9 cellular contexts compared by ENCODE assay signal in genomic region chrX:153980394-153980793, GRCh38. TPM values are rescaled to one million over a fixed set of nuclear protein-coding genes. Genes with fewer than 3 reads are reported as not detected.
A peak's percentile ranks its signal among the peaks of the same experiment; 100 is the strongest.
DNase-seq lines count a peak whose midpoint lies in the region; ATAC-seq and TF ChIP-seq lines count a peak whose summit lies in the region.
"Not testable (repeated sequence)": the region's sequence is repeated elsewhere in the genome, so short reads cannot be mapped to it uniquely, and the experiment has no call there.
"Had no signal": no experiment of that assay in that cellular context is flagged by ENCODE, and none has a peak within 500 bp of the region (broad histone marks: within the 10 kb centered on the region; RNA-seq: fewer than 3 reads in every experiment).

No MANE protein-coding gene starts in this region.

- peak overlapping the region; percentile 20 to 99 (median 66) for H3K27ac Mint-ChIP-seq in CD14-positive monocyte
- H3K27ac Mint-ChIP-seq in activated CD8-positive, alpha-beta T cell treated with anti-CD3 and anti-CD28 coated beads, Interleukin-2, amount 10 ng/mL, durations not matched to agents 7 days and 5 days: peak overlapping the region; percentile 92
- peak overlapping the region; percentile 91 for H3K27ac Mint-ChIP-seq in activated naive CD8-positive, alpha-beta T cell treated with anti-CD3 and anti-CD28 coated beads, Interleukin-2, amount 50 U/mL, for 24 hours
- peak overlapping the region; percentile 95 for H3K27ac Mint-ChIP-seq in stimulated activated naive B cell treated with anti-CD40 and anti-IgM and Interleukin-4, amounts not matched to agents 10 μg/mL and 1 μg/mL and 100 μg/mL, for 72 hours

- not testable (repeated sequence) for H3K36me3 Mint-ChIP-seq in CD14-positive monocyte; activated CD8-positive, alpha-beta T cell treated with anti-CD3 and anti-CD28 coated beads, Interleukin-2, amount 10 ng/mL, durations not matched to agents 7 days and 5 days (ENCODE audit: low read depth); activated naive CD8-positive, alpha-beta T cell treated with anti-CD3 and anti-CD28 coated beads, Interleukin-2, amount 50 U/mL, for 24 hours (ENCODE audit: low read depth); stimulated activated naive B cell treated with anti-CD40 and anti-IgM and Interleukin-4, amounts not matched to agents 10 μg/mL and 1 μg/mL and 100 μg/mL, for 72 hours

- peaks cover 0 to 57% (median 2%) of the 10 kb centered on the region in 3 donors for H3K27me3 Mint-ChIP-seq in CD14-positive monocyte (ENCODE audit: low read depth in 3 of 3)
- H3K27me3 Mint-ChIP-seq in activated CD8-positive, alpha-beta T cell treated with anti-CD3 and anti-CD28 coated beads, Interleukin-2, amount 10 ng/mL, durations not matched to agents 7 days and 5 days (ENCODE audit: low read depth); activated naive CD8-positive, alpha-beta T cell treated with anti-CD3 and anti-CD28 coated beads, Interleukin-2, amount 50 U/mL, for 24 hours; stimulated activated naive B cell treated with anti-CD40 and anti-IgM and Interleukin-4, amounts not matched to agents 10 μg/mL and 1 μg/mL and 100 μg/mL, for 72 hours: not testable (repeated sequence)

- H3K4me1 Mint-ChIP-seq in CD14-positive monocyte: peaks cover 50% of the 10 kb centered on the region
- H3K4me1 Mint-ChIP-seq in activated CD8-positive, alpha-beta T cell treated with anti-CD3 and anti-CD28 coated beads, Interleukin-2, amount 10 ng/mL, durations not matched to agents 7 days and 5 days (ENCODE audit: low read depth): peaks cover 57% of the 10 kb centered on the region
- peaks cover 53% of the 10 kb centered on the region for H3K4me1 Mint-ChIP-seq in activated naive CD8-positive, alpha-beta T cell treated with anti-CD3 and anti-CD28 coated beads, Interleukin-2, amount 50 U/mL, for 24 hours
- peaks cover 30 to 49% of the 10 kb centered on the region in 2 donors for H3K4me1 Mint-ChIP-seq in stimulated activated naive B cell treated with anti-CD40 and anti-IgM and Interleukin-4, amounts not matched to agents 10 μg/mL and 1 μg/mL and 100 μg/mL, for 72 hours

- CTCF ChIA-PET in activated CD8-positive, alpha-beta T cell treated with anti-CD3 and anti-CD28 coated beads, Interleukin-2, amount 10 ng/mL, durations not matched to agents 7 days and 5 days (lab: Charles Lee): interaction anchor here (1.3 to 2.0 kb wide), 3 partner anchors 9 to 13 kb away, joined by 5 read pairs; partner anchors contain the start of gene HCFC1

- WGBS in right lobe of liver (ENCODE audit: insufficient coverage, low coverage, low lambda C conversion rate, missing lambda C conversion rate): 16% methylated on average over 6 of the region's 10 CpGs

- not testable (repeated sequence) for H3K27me3 ChIP-seq in right lobe of liver

- peak overlapping the region in 1 of 3 donors; percentile 56 for H3K27ac ChIP-seq in right lobe of liver

- POLR2A ChIA-PET in activated CD8-positive, alpha-beta T cell treated with anti-CD3 and anti-CD28 coated beads, Interleukin-2, amount 10 ng/mL, durations not matched to agents 7 days and 5 days (lab: Charles Lee): interaction anchor here (7.6 kb wide), 1 partner anchor 10 kb away, joined by 117 read pairs; the partner anchor contains the start of genes HCFC1 and TMEM187

- intact Hi-C loops in CD14-positive monocyte (cut with micrococcal nuclease); right lobe of liver (cut with DNase I): not testable (repeated sequence)

- TF ChIP-seq POLR2A in right lobe of liver (IDR thresholded peaks at IDR 0.05): not testable (repeated sequence)

- not testable (repeated sequence) for TF ChIP-seq CTCF in CD14-positive monocyte (IDR thresholded peaks at IDR 0.05); right lobe of liver (IDR thresholded peaks at IDR 0.05)

- peaks cover 0 to 17% (median 0%) of the 10 kb centered on the region in 7 donors for H3K9me3 Mint-ChIP-seq in CD14-positive monocyte
- not testable (repeated sequence) for H3K9me3 Mint-ChIP-seq in activated CD8-positive, alpha-beta T cell treated with anti-CD3 and anti-CD28 coated beads, Interleukin-2, amount 10 ng/mL, durations not matched to agents 7 days and 5 days (ENCODE audit: insufficient read depth); activated naive CD8-positive, alpha-beta T cell treated with anti-CD3 and anti-CD28 coated beads, Interleukin-2, amount 50 U/mL, for 24 hours; stimulated activated naive B cell treated with anti-CD40 and anti-IgM and Interleukin-4, amounts not matched to agents 10 μg/mL and 1 μg/mL and 100 μg/mL, for 72 hours

- not testable (repeated sequence) for H3K4me3 ChIP-seq in right lobe of liver

- not testable (repeated sequence) for H3K4me1 ChIP-seq in right lobe of liver

- not testable (repeated sequence) for H3K4me3 Mint-ChIP-seq in CD14-positive monocyte
- peak overlapping the region; percentile 66 for H3K4me3 Mint-ChIP-seq in activated CD8-positive, alpha-beta T cell treated with anti-CD3 and anti-CD28 coated beads, Interleukin-2, amount 10 ng/mL, durations not matched to agents 7 days and 5 days
- H3K4me3 Mint-ChIP-seq in activated naive CD8-positive, alpha-beta T cell treated with anti-CD3 and anti-CD28 coated beads, Interleukin-2, amount 50 U/mL, for 24 hours: peak overlapping the region; percentile 36
- H3K4me3 Mint-ChIP-seq in stimulated activated naive B cell treated with anti-CD40 and anti-IgM and Interleukin-4, amounts not matched to agents 10 μg/mL and 1 μg/mL and 100 μg/mL, for 72 hours: peak overlapping the region; percentile 25 to 73

- DNase-seq in CD14-positive monocyte (ENCODE audit: low spot score); activated naive CD8-positive, alpha-beta T cell treated with anti-CD3 and anti-CD28 coated beads, Interleukin-2, amount 50 U/mL, for 24 hours; stimulated activated naive B cell treated with anti-CD40 and anti-IgM and Interleukin-4, amounts not matched to agents 10 μg/mL and 1 μg/mL and 100 μg/mL, for 72 hours: not testable (repeated sequence)
- DNase-seq in NCI-H226: peak; percentile 5
- peak; percentile 38 for DNase-seq in activated CD8-positive, alpha-beta T cell treated with anti-CD3 and anti-CD28 coated beads, Interleukin-2, amount 10 ng/mL, durations not matched to agents 7 days and 5 days
- peak in 1 of 3 donors; percentile 52 for DNase-seq in right lobe of liver

- ATAC-seq in GM18909 (IDR thresholded peaks at IDR 0.05; ENCODE audit: poor library complexity, unreplicated experiment): peak; percentile 43
- ATAC-seq in HG02642 (IDR thresholded peaks at IDR 0.05; ENCODE audit: poor library complexity, unreplicated experiment): peak; percentile 47
- peak; percentile 57 for ATAC-seq in activated CD8-positive, alpha-beta T cell treated with anti-CD3 and anti-CD28 coated beads, Interleukin-2, amount 10 ng/mL, durations not matched to agents 7 days and 5 days
- ATAC-seq in activated naive CD8-positive, alpha-beta T cell treated with anti-CD3 and anti-CD28 coated beads, Interleukin-2, amount 50 U/mL, for 24 hours: peak; percentile 30
- peak; percentile 72 to 84 (median 76) for ATAC-seq in right lobe of liver
- ATAC-seq in stimulated activated naive B cell treated with anti-CD40 and anti-IgM and Interleukin-4, amounts not matched to agents 10 μg/mL and 1 μg/mL and 100 μg/mL, for 72 hours (replicated peaks): peak; percentile 35 to 38

- not testable (repeated sequence) for H3K9me3 ChIP-seq in right lobe of liver

- H3K36me3 ChIP-seq in right lobe of liver: not testable (repeated sequence)

RNA-seq across cellular contexts. Expression of gene TMEM187, which starts 7.8 kb away (rescaled TPM):
- 1 to 10 TPM; 2.8 to 4.9 TPM for polyA plus RNA-seq in CD14-positive monocyte
- total RNA-seq in activated CD8-positive, alpha-beta T cell treated with anti-CD3 and anti-CD28 coated beads, Interleukin-2, amount 10 ng/mL, durations not matched to agents 7 days and 5 days: 1 to 10 TPM; 5.9 to 6.2 TPM
- total RNA-seq in right lobe of liver: 10 to 100 TPM in 1 of 6 experiments, 1 to 10 TPM in 5; 3.8 to 10.3 (median 5.9) TPM

RNA-seq across cellular contexts. Expression of gene HCFC1, which starts 8.8 kb away (rescaled TPM):
- polyA plus RNA-seq in CD14-positive monocyte: 1 to 10 TPM; 1.9 to 3.8 TPM
- 100 to 1,000 TPM; 141 to 146 TPM for total RNA-seq in activated CD8-positive, alpha-beta T cell treated with anti-CD3 and anti-CD28 coated beads, Interleukin-2, amount 10 ng/mL, durations not matched to agents 7 days and 5 days
- total RNA-seq in right lobe of liver: 10 to 100 TPM; 15.2 to 32.5 (median 19.7) TPM

RNA-seq across cellular contexts. Expression of gene RENBP, which starts 36.0 kb away (rescaled TPM):
- polyA plus RNA-seq in CD14-positive monocyte: 1 to 10 TPM; 2.7 to 3.8 TPM
- 10 to 100 TPM; 12.1 to 13.6 TPM for total RNA-seq in activated CD8-positive, alpha-beta T cell treated with anti-CD3 and anti-CD28 coated beads, Interleukin-2, amount 10 ng/mL, durations not matched to agents 7 days and 5 days
- 1 to 10 TPM; 2.2 to 9.1 (median 5.2) TPM for total RNA-seq in right lobe of liver
- total RNA-seq: PC-3 had no signal

RNA-seq across cellular contexts. Expression of gene IRAK1, which starts 39.3 kb away (rescaled TPM):
- polyA plus RNA-seq in CD14-positive monocyte: 10 to 100 TPM; 47.8 to 49.5 TPM
- 100 to 1,000 TPM; 164 to 165 TPM for total RNA-seq in activated CD8-positive, alpha-beta T cell treated with anti-CD3 and anti-CD28 coated beads, Interleukin-2, amount 10 ng/mL, durations not matched to agents 7 days and 5 days
- total RNA-seq in right lobe of liver: 10 to 100 TPM; 27.4 to 77.7 (median 41.4) TPM

RNA-seq across cellular contexts. Expression of gene NAA10, which starts 45.6 kb away (rescaled TPM):
- polyA plus RNA-seq in CD14-positive monocyte: 10 to 100 TPM; 46.7 to 47.9 TPM
- 100 to 1,000 TPM in 1 of 2 experiments, 10 to 100 TPM in 1; 98.9 to 106 TPM for total RNA-seq in activated CD8-positive, alpha-beta T cell treated with anti-CD3 and anti-CD28 coated beads, Interleukin-2, amount 10 ng/mL, durations not matched to agents 7 days and 5 days
- 10 to 100 TPM; 36.1 to 56.2 (median 39.7) TPM for total RNA-seq in right lobe of liver

Comparison
In these comparisons a context has a peak if more than half of its experiments do, and no peak if none do; other contexts are left out.
1. RNA of gene HCFC1, which starts 8.8 kb away (total RNA-seq): 141 to 146 TPM in activated CD8-positive, alpha-beta T cell treated with anti-CD3 and anti-CD28 coated beads, Interleukin-2, amount 10 ng/mL, durations not matched to agents 7 days and 5 days; 15.2 to 32.5 TPM in right lobe of liver; every median in the first group is over 4 times any median in the second.
2. Peak in every context shown above with its lines, with median percentiles within 50 percentile points of each other: H3K27ac Mint-ChIP-seq and ATAC-seq.